28 cellular contexts compared by ENCODE assay signal in the genomic region with DNA sequence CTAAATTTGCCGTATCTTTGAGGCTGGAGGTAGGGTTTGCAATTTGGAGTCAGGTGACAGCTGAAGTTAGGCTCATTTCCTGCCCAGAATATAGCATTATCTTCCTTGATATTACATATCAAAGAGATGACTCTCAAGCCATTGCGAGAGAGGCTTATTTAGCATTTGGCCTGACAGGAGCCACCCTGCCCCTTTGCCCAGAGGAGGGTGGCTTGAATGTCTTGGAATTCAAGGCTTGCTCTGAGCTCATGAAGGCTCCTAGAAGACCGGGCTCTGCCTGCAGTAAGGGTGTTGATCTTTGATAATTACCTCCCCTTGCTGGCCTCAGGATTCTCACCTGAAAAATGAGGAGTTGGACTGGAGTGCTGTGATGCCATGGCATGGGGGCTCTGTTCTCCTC.
"Had no signal": no experiment of that assay in that cellular context is flagged by ENCODE, and none has a peak within 500 bp of the region (broad histone marks: within the 10 kb centered on the region; RNA-seq: fewer than 3 reads in every experiment).

No MANE protein-coding gene starts in this region.

- H3K27me3 ChIP-seq: adrenal gland, left lung, neural progenitor cell, testis, uterus had no signal

- H3K27ac ChIP-seq: adrenal gland, left lung, lower lobe of right lung, neural progenitor cell, testis, uterus, VCaP had no signal

- DNase-seq: activated CD4-positive, alpha-beta memory T cell treated with anti-CD3 and anti-CD28 coated beads for 36 hours; activated CD4-positive, alpha-beta T cell treated with anti-CD3 and anti-CD28 coated beads, Interleukin-2, amount 10 ng/mL, durations not matched to agents 24 days and 14 days; activated CD4-positive, CD25-positive, alpha-beta regulatory T cell treated with anti-CD3 and anti-CD28 coated beads, Interleukin-2, amount 50 U/mL, for 72 hours; activated CD8-positive, alpha-beta memory T cell treated with anti-CD3 and anti-CD28 coated beads, Interleukin-2, amount 50 U/mL, for 4 hours; activated effector memory CD4-positive, alpha-beta T cell treated with anti-CD3 and anti-CD28 coated beads, Interleukin-2, amount 50 U/mL, for 16 hours; activated naive CD4-positive, alpha-beta T cell treated with anti-CD3 and anti-CD28 coated beads for 36 hours; activated naive CD8-positive, alpha-beta T cell treated with anti-CD3 and anti-CD28 coated beads for 36 hours; activated T-cell treated with anti-CD3 and anti-CD28 coated beads, Interleukin-2, amount 50 U/mL, for 1 hour; adrenal gland; caudate nucleus; cortex of kidney; foreskin fibroblast; head of caudate nucleus; hippocampal formation; left lung; lower lobe of right lung; mesenchymal stem cell; natural killer cell; right cardiac atrium; stimulated activated CD4-positive, alpha-beta T cell treated with anti-CD3 and anti-CD28 coated beads, Interleukin-2, amount 100 ng/mL, for 48 hours; stimulated activated naive CD8-positive, alpha-beta T cell treated with anti-CD3 and anti-CD28 coated beads, Interleukin-15, Interleukin-2, amounts not matched to agents 100 U/mL and 50 U/mL, for 24 hours; T-helper 9 cell; testis; uterus had no signal

- H3K36me3 ChIP-seq: adrenal gland, left lung, lower lobe of right lung, neural progenitor cell, uterus had no signal

- H3K4me1 Mint-ChIP-seq: activated CD4-positive, alpha-beta T cell treated with anti-CD3 and anti-CD28 coated beads, Interleukin-2, amount 10 ng/mL, durations not matched to agents 24 days and 14 days; activated naive CD8-positive, alpha-beta T cell treated with anti-CD3 and anti-CD28 coated beads for 36 hours; natural killer cell had no signal

- H3K4me3 ChIP-seq: adrenal gland, left lung, lower lobe of right lung, neural progenitor cell, testis, uterus had no signal

- H3K9me3 ChIP-seq: adrenal gland, left lung, lower lobe of right lung, testis, uterus had no signal

- H3K27ac Mint-ChIP-seq: activated CD4-positive, alpha-beta memory T cell treated with anti-CD3 and anti-CD28 coated beads for 36 hours; activated CD4-positive, alpha-beta T cell treated with anti-CD3 and anti-CD28 coated beads, Interleukin-2, amount 10 ng/mL, durations not matched to agents 24 days and 14 days; activated naive CD4-positive, alpha-beta T cell treated with anti-CD3 and anti-CD28 coated beads for 36 hours; activated naive CD8-positive, alpha-beta T cell treated with anti-CD3 and anti-CD28 coated beads for 36 hours; activated T-helper 1 cell treated with anti-CD3 and anti-CD28 coated beads, Interleukin-12 subunit alpha, Interleukin-12 subunit beta, Interleukin-2, Interleukin-4 antibody, amounts not matched to agents 30 ng/mL and 10 ng/mL and 1 ng/mL, durations not matched to agents 14 hours and 24 hours and 36 hours; natural killer cell; neural progenitor cell; type B pancreatic cell had no signal

- H3K36me3 Mint-ChIP-seq: activated CD4-positive, alpha-beta memory T cell treated with anti-CD3 and anti-CD28 coated beads for 36 hours; activated naive CD8-positive, alpha-beta T cell treated with anti-CD3 and anti-CD28 coated beads for 36 hours; natural killer cell; neural progenitor cell had no signal

- H3K9me3 Mint-ChIP-seq: activated CD4-positive, alpha-beta T cell treated with anti-CD3 and anti-CD28 coated beads, Interleukin-2, amount 10 ng/mL, durations not matched to agents 24 days and 14 days; activated naive CD4-positive, alpha-beta T cell treated with anti-CD3 and anti-CD28 coated beads for 36 hours; activated naive CD8-positive, alpha-beta T cell treated with anti-CD3 and anti-CD28 coated beads for 36 hours; activated T-helper 1 cell treated with anti-CD3 and anti-CD28 coated beads, Interleukin-12 subunit alpha, Interleukin-12 subunit beta, Interleukin-2, Interleukin-4 antibody, amounts not matched to agents 30 ng/mL and 10 ng/mL and 1 ng/mL, durations not matched to agents 14 hours and 24 hours and 36 hours; natural killer cell; neural progenitor cell; type B pancreatic cell had no signal

- H3K27me3 Mint-ChIP-seq: type B pancreatic cell had no signal

- H2AFZ ChIP-seq: neural progenitor cell had no signal

- H3K4me1 ChIP-seq: left lung, testis, uterus had no signal

- H3K4me3 Mint-ChIP-seq: activated CD4-positive, alpha-beta memory T cell treated with anti-CD3 and anti-CD28 coated beads for 36 hours; activated CD4-positive, alpha-beta T cell treated with anti-CD3 and anti-CD28 coated beads, Interleukin-2, amount 10 ng/mL, durations not matched to agents 24 days and 14 days; activated naive CD4-positive, alpha-beta T cell treated with anti-CD3 and anti-CD28 coated beads for 36 hours; activated naive CD8-positive, alpha-beta T cell treated with anti-CD3 and anti-CD28 coated beads for 36 hours; activated T-helper 1 cell treated with anti-CD3 and anti-CD28 coated beads, Interleukin-12 subunit alpha, Interleukin-12 subunit beta, Interleukin-2, Interleukin-4 antibody, amounts not matched to agents 30 ng/mL and 10 ng/mL and 1 ng/mL, durations not matched to agents 14 hours and 24 hours and 36 hours; natural killer cell; neural progenitor cell; type B pancreatic cell had no signal

- H3K4me2 ChIP-seq: neural progenitor cell had no signal

- ATAC-seq: left lung; lower lobe of right lung; natural killer cell; right cardiac atrium; stimulated activated naive CD8-positive, alpha-beta T cell treated with anti-CD3 and anti-CD28 coated beads, Interleukin-15, Interleukin-2, amounts not matched to agents 100 U/mL and 50 U/mL, for 24 hours had no signal
